5 cellular contexts compared by ENCODE assay signal in genomic region chr15:32396522-32396921, GRCh38. TPM values are rescaled to one million over a fixed set of nuclear protein-coding genes. Genes with fewer than 3 reads are reported as not detected.
"Had no signal": no experiment of that assay in that cellular context is flagged by ENCODE, and none has a peak within 500 bp of the region (broad histone marks: within the 10 kb centered on the region; RNA-seq: fewer than 3 reads in every experiment).

No MANE protein-coding gene starts in this region.

RNA-seq across cellular contexts. Expression of gene GOLGA8K, which starts 6.6 kb away (rescaled TPM):
- total RNA-seq: M059J, Peyer's patch, Right ventricle myocardium inferior had no signal

RNA-seq across cellular contexts. Expression of gene GOLGA8O, which starts 58.9 kb away (rescaled TPM):
- total RNA-seq: SJCRH30, SK-MEL-5 had no signal
